Comparison of ENCODE assay signal across 16 cellular contexts in the genomic region with DNA sequence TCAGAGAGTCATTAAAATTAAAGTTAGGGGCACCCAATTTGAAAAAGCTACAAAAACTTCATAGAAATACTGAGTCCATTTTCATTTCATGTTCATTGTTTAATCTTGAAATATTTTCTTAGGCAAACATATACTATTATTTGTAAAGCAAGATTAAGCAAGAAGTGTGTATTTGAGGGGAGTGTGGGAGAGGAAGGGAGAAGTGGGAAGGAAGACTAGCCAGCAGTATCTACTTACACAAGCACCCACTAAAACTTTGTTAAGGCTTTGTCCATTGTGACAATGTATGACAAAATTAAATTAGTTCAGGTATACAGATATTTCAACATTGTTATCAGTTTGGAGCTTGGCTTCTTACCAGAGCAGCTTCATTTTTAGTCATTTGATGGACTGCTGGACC.
"Had no signal": no experiment of that assay in that cellular context is flagged by ENCODE, and none has a peak within 500 bp of the region (broad histone marks: within the 10 kb centered on the region; RNA-seq: fewer than 3 reads in every experiment).

No MANE protein-coding gene starts in this region.

- H3K36me3 Mint-ChIP-seq: activated naive CD8-positive, alpha-beta T cell; natural killer cell had no signal

- H3K4me3 ChIP-seq: cardiac muscle cell, sigmoid colon, tibial nerve, uterus had no signal

- ATAC-seq: activated CD4-positive, alpha-beta T cell treated with anti-CD3 and anti-CD28 coated beads for 36 hours; effector memory CD8-positive, alpha-beta T cell; natural killer cell; stimulated activated naive CD8-positive, alpha-beta T cell treated with anti-CD3 and anti-CD28 coated beads, Interleukin-15, Interleukin-2, amounts not matched to agents 100 U/mL and 50 U/mL, for 24 hours had no signal

- H3K4me1 ChIP-seq: parathyroid adenoma, sigmoid colon, uterus had no signal

- H3K9me3 ChIP-seq: sigmoid colon, tibial nerve, uterus had no signal

- DNase-seq: activated CD4-positive, alpha-beta T cell treated with anti-CD3 and anti-CD28 coated beads for 36 hours; activated CD4-positive, alpha-beta T cell treated with anti-CD3 and anti-CD28 coated beads, Interleukin-2, amount 50 U/mL, for 48 hours; amniotic stem cell; effector memory CD8-positive, alpha-beta T cell; foreskin fibroblast; mesendoderm; natural killer cell; sigmoid colon; stimulated activated naive CD8-positive, alpha-beta T cell treated with anti-CD3 and anti-CD28 coated beads, Interleukin-15, Interleukin-2, amounts not matched to agents 100 U/mL and 50 U/mL, for 24 hours; substantia nigra; T-helper 2 cell; uterus had no signal

- H3K36me3 ChIP-seq: cardiac muscle cell, sigmoid colon, tibial nerve, uterus had no signal

- H3K27me3 ChIP-seq: cardiac muscle cell, sigmoid colon, tibial nerve, uterus had no signal

- H3K4me3 Mint-ChIP-seq: activated CD4-positive, alpha-beta T cell treated with anti-CD3 and anti-CD28 coated beads for 36 hours; activated naive CD8-positive, alpha-beta T cell; effector memory CD8-positive, alpha-beta T cell; natural killer cell had no signal

- H3K27me3 Mint-ChIP-seq: activated CD4-positive, alpha-beta T cell treated with anti-CD3 and anti-CD28 coated beads for 36 hours; activated naive CD8-positive, alpha-beta T cell; effector memory CD8-positive, alpha-beta T cell had no signal

- H3K27ac Mint-ChIP-seq: activated CD4-positive, alpha-beta T cell treated with anti-CD3 and anti-CD28 coated beads for 36 hours; activated naive CD8-positive, alpha-beta T cell; effector memory CD8-positive, alpha-beta T cell; natural killer cell had no signal

- H3K4me1 Mint-ChIP-seq: activated CD4-positive, alpha-beta T cell treated with anti-CD3 and anti-CD28 coated beads for 36 hours; natural killer cell had no signal
